ENCODE assay signal across 1 cellular context in genomic region chr7:103991406-103991805, GRCh38.
TF ChIP-seq lines count a peak whose summit lies in the region.

No MANE protein-coding gene starts in this region.

TF ChIP-seq in K562, 482 proteins besides CTCF, POLR2A, EP300 and RAD21 (continued from another document):
- TF ChIP-seq BCLAF1 (IDR thresholded peaks at IDR 0.05; ENCODE audit: borderline replicate concordance in 1 of 2, control insufficient read depth in 1 of 2, low read depth in 2 of 2, low read length in 1 of 2) (no peak), HDAC1 (IDR thresholded peaks at IDR 0.05) (peak; percentile 20 to 70; a peak in 2 of 4 replicates), ZNF609 (CRISPR knock-in tag; IDR thresholded peaks at IDR 0.05; ENCODE audit: borderline replicate concordance) (no peak), SMARCA5 (IDR thresholded peaks at IDR 0.05) (peak; percentile 82), HDAC2 (IDR thresholded peaks at IDR 0.05) (peak; percentile 91), IRF1 (CRISPR knock-in tag; IDR thresholded peaks at IDR 0.05; ENCODE audit: borderline replicate concordance) (no peak), CBX1 (IDR thresholded peaks at IDR 0.05; ENCODE audit: low read depth) (0 out of 2 replicates have a peak, but pooled peaks have one; percentile 63), KHSRP (IDR thresholded peaks at IDR 0.05) (no peak), RBM25 (IDR thresholded peaks at IDR 0.05; ENCODE audit: low read depth, low read length, severe bottlenecking) (peak; percentile 94), GATAD2B (IDR thresholded peaks at IDR 0.05; ENCODE audit: borderline replicate concordance) (no peak), ZFP36 (IDR thresholded peaks at IDR 0.05; ENCODE audit: low read depth, low read length, partially characterized antibody) (peak; percentile 88), KDM1A (IDR thresholded peaks at IDR 0.05) (peak; percentile 92 to 94), TGIF2 (CRISPR knock-in tag; IDR thresholded peaks at IDR 0.05) (no peak), HDGF (IDR thresholded peaks at IDR 0.05) (0 out of 2 replicates have a peak, but pooled peaks have one; percentile 67), ADNP (tag; IDR thresholded peaks at IDR 0.05) (peak; percentile 73; the same call in 1 of the 2 replicates), ARID3B (CRISPR knock-in tag; IDR thresholded peaks at IDR 0.05; ENCODE audit: borderline replicate concordance) (no peak), XRCC3 (IDR thresholded peaks at IDR 0.05) (no peak), ZNF318 (IDR thresholded peaks at IDR 0.05; ENCODE audit: borderline replicate concordance in 1 of 2, low read depth in 1 of 2) (no peak), ZBTB43 (CRISPR knock-in tag; IDR thresholded peaks at IDR 0.05) (no peak)
